In genomic region chr16:7716924-7717323, GRCh38 we compare ENCODE assay signal across 18 cellular contexts.
DNase-seq lines count a peak whose midpoint lies in the region; ATAC-seq and TF ChIP-seq lines count a peak whose summit lies in the region.
"Had no signal": no experiment of that assay in that cellular context is flagged by ENCODE, and none has a peak within 500 bp of the region (broad histone marks: within the 10 kb centered on the region; RNA-seq: fewer than 3 reads in every experiment).

No MANE protein-coding gene starts in this region.

- intact Hi-C loops in upper lobe of right lung (cut with DNase I): no loop called here

- H3K9me2 ChIP-seq in GM23338 (ENCODE audit: insufficient read depth) (no peaks in the 10 kb centered on the region), hepatocyte (replicated peaks; ENCODE audit: insufficient read depth) (no peaks in the 10 kb centered on the region)

- no peak for TF ChIP-seq CTCF in GM23338 (conservative IDR thresholded peaks at IDR 0.05; ENCODE audit: low read depth in 2 of 2)
- TF ChIP-seq CTCF in OCI-LY3 (IDR thresholded peaks at IDR 0.05; ENCODE audit: low read depth, low read length): no peak
- TF ChIP-seq CTCF in hepatocyte (IDR thresholded peaks at IDR 0.05; ENCODE audit: poor library complexity): no peak
- no peak for TF ChIP-seq CTCF in upper lobe of right lung (IDR thresholded peaks at IDR 0.05)

- H3K9me3 ChIP-seq in OCI-LY3 (ENCODE audit: insufficient read depth, low read length): no peaks in the 10 kb centered on the region
- H3K9me3 ChIP-seq in hepatocyte (ENCODE audit: low read depth): no peaks in the 10 kb centered on the region
- no peaks in the 10 kb centered on the region for H3K9me3 ChIP-seq in upper lobe of right lung
- H3K9me3 ChIP-seq: Caco-2 had no signal

- H3K79me2 ChIP-seq in GM23338 (replicated peaks; ENCODE audit: insufficient read depth) (no peaks in the 10 kb centered on the region), OCI-LY3 (ENCODE audit: low read length) (no peaks in the 10 kb centered on the region), hepatocyte (no peaks in the 10 kb centered on the region)

- H3K4me2 ChIP-seq in GM23338 (no peak overlapping the region), OCI-LY3 (ENCODE audit: low read length) (peak overlapping the region; percentile 76), hepatocyte (peak overlapping the region; percentile 39)

- H3K27ac ChIP-seq in GM23338 (ENCODE audit: low read depth) (no peak overlapping the region), OCI-LY3 (ENCODE audit: low read length) (peak overlapping the region; percentile 90), hepatocyte (peak overlapping the region; percentile 25), upper lobe of right lung (no peak overlapping the region), substantia nigra (ENCODE audit: low read depth, low read length, poor library complexity, severe bottlenecking) (no peak overlapping the region)
- H3K27ac ChIP-seq: GM23248 had no signal

- ATAC-seq in GM23338 (peak; percentile 31; the same call in 2 of the 3 replicates), upper lobe of right lung (no peak)
- ATAC-seq: CD8-positive, alpha-beta T cell; GM12878; HCT116 had no signal

- H3K36me3 Mint-ChIP-seq in GM23338 (ENCODE audit: low read depth): no peaks in the 10 kb centered on the region
- no peaks in the 10 kb centered on the region for H3K36me3 Mint-ChIP-seq in T-helper 2 cell treated with Interferon-gamma antibody and Interleukin-4, amounts not matched to agents 5 μg/mL and 100 μg/mL, for 36 hours (ENCODE audit: low read depth)
- H3K36me3 Mint-ChIP-seq: CD4-positive, CD25-positive, alpha-beta regulatory T cell; CD8-positive, alpha-beta T cell had no signal

- WGBS in hepatocyte (ENCODE audit: low lambda C conversion rate, missing lambda C conversion rate): 64% methylated on average over 5 of the region's 5 CpGs

- H3K4me1 ChIP-seq in GM23338 (ENCODE audit: insufficient read depth) (no peaks in the 10 kb centered on the region; the same call in 1 of the 2 replicates), OCI-LY3 (ENCODE audit: low read length) (peaks cover 28% of the 10 kb centered on the region), hepatocyte (ENCODE audit: insufficient read depth) (peaks cover 6% of the 10 kb centered on the region), upper lobe of right lung (no peaks in the 10 kb centered on the region)

- peaks cover 1% of the 10 kb centered on the region for H3K27me3 Mint-ChIP-seq in GM23338 (ENCODE audit: insufficient read depth, low read depth, poor library complexity)
- H3K27me3 Mint-ChIP-seq in T-helper 2 cell treated with Interferon-gamma antibody and Interleukin-4, amounts not matched to agents 5 μg/mL and 100 μg/mL, for 36 hours (ENCODE audit: low read depth): no peaks in the 10 kb centered on the region
- H3K27me3 Mint-ChIP-seq: CD4-positive, CD25-positive, alpha-beta regulatory T cell had no signal

- DNase-seq in GM23338 (ENCODE audit: low spot score) (no peak), hepatocyte (ENCODE audit: low spot score) (peak; percentile 11), putamen (ENCODE audit: low spot score) (peak; percentile 18), upper lobe of right lung (no peak), substantia nigra (lab: John Stamatoyannopoulos, UW) (no peak)
- DNase-seq in T-helper 2 cell treated with Interferon-gamma antibody and Interleukin-4, amounts not matched to agents 5 μg/mL and 100 μg/mL, for 36 hours (ENCODE audit: low spot score): no peak
- DNase-seq: C1 segment of cervical spinal cord; Caco-2; CD4-positive, CD25-positive, alpha-beta regulatory T cell; CD8-positive, alpha-beta T cell; DMS153; DND-41; GDM1; GM23248; H9 had no signal

- H3K4me1 Mint-ChIP-seq in GM23338: peaks cover 28% of the 10 kb centered on the region
- no peaks in the 10 kb centered on the region for H3K4me1 Mint-ChIP-seq in T-helper 2 cell treated with Interferon-gamma antibody and Interleukin-4, amounts not matched to agents 5 μg/mL and 100 μg/mL, for 36 hours (ENCODE audit: low read depth)
- H3K4me1 Mint-ChIP-seq: CD4-positive, CD25-positive, alpha-beta regulatory T cell had no signal

- H3K4me3 Mint-ChIP-seq in GM23338: no peak overlapping the region
- no peak overlapping the region for H3K4me3 Mint-ChIP-seq in T-helper 2 cell treated with Interferon-gamma antibody and Interleukin-4, amounts not matched to agents 5 μg/mL and 100 μg/mL, for 36 hours
- H3K4me3 Mint-ChIP-seq: CD4-positive, CD25-positive, alpha-beta regulatory T cell; CD8-positive, alpha-beta T cell; H9 had no signal

- H3K36me3 ChIP-seq in GM23338 (ENCODE audit: insufficient read depth): no peaks in the 10 kb centered on the region
- H3K36me3 ChIP-seq in OCI-LY3 (replicated peaks; ENCODE audit: low read depth, low read length): no peaks in the 10 kb centered on the region
- H3K36me3 ChIP-seq in hepatocyte (replicated peaks; ENCODE audit: insufficient read depth, low read depth): no peaks in the 10 kb centered on the region
- no peaks in the 10 kb centered on the region for H3K36me3 ChIP-seq in upper lobe of right lung

- H3K4me3 ChIP-seq in GM23338 (no peak overlapping the region), OCI-LY3 (ENCODE audit: low read length) (peak overlapping the region; percentile 70), hepatocyte (no peak overlapping the region), upper lobe of right lung (no peak overlapping the region)
- H3K4me3 ChIP-seq: GM12878, GM23248 had no signal

- no peaks in the 10 kb centered on the region for H3K27me3 ChIP-seq in GM23338 (ENCODE audit: insufficient read depth)
- H3K27me3 ChIP-seq in OCI-LY3 (ENCODE audit: low read depth, low read length): no peaks in the 10 kb centered on the region
- H3K27me3 ChIP-seq in hepatocyte: no peaks in the 10 kb centered on the region
- H3K27me3 ChIP-seq in upper lobe of right lung: no peaks in the 10 kb centered on the region

- H3K9ac ChIP-seq in OCI-LY3 (ENCODE audit: low read length): peak overlapping the region; percentile 62
- H3K9ac ChIP-seq: GM23248 had no signal

- no peaks in the 10 kb centered on the region for H4K20me1 ChIP-seq in GM23338 (replicated peaks; ENCODE audit: insufficient read depth)
- H4K20me1 ChIP-seq in OCI-LY3 (ENCODE audit: insufficient read depth, low read length): no peaks in the 10 kb centered on the region
- H4K20me1 ChIP-seq in hepatocyte (ENCODE audit: insufficient read depth, poor library complexity, severe bottlenecking): no peaks in the 10 kb centered on the region

- H2AFZ ChIP-seq in GM23338 (0 out of 2 replicates have a peak overlapping the region, but pooled peaks have one; percentile 47), OCI-LY3 (ENCODE audit: low read depth, low read length) (peak overlapping the region; percentile 31; the same call in 1 of the 2 replicates), hepatocyte (no peak overlapping the region)
- H2AFZ ChIP-seq: GM23248 had no signal

- no peaks in the 10 kb centered on the region for H3K9me3 Mint-ChIP-seq in GM23338
- H3K9me3 Mint-ChIP-seq in T-helper 2 cell treated with Interferon-gamma antibody and Interleukin-4, amounts not matched to agents 5 μg/mL and 100 μg/mL, for 36 hours: peaks cover 30% of the 10 kb centered on the region
- H3K9me3 Mint-ChIP-seq: H9 had no signal

- no peaks in the 10 kb centered on the region for H3F3A ChIP-seq in GM23338 (replicated peaks; ENCODE audit: low read depth)

- no peak overlapping the region for H3K27ac Mint-ChIP-seq in GM23338
- H3K27ac Mint-ChIP-seq in T-helper 2 cell treated with Interferon-gamma antibody and Interleukin-4, amounts not matched to agents 5 μg/mL and 100 μg/mL, for 36 hours: no peak overlapping the region
- H3K27ac Mint-ChIP-seq: CD4-positive, CD25-positive, alpha-beta regulatory T cell; CD8-positive, alpha-beta T cell had no signal

TF ChIP-seq in GM23338, 12 proteins besides CTCF, POLR2A, EP300 and RAD21 (continues in another document):
- TF ChIP-seq NANOG (IDR thresholded peaks at IDR 0.05; ENCODE audit: borderline replicate concordance) (no peak), ETS1 (IDR thresholded peaks at IDR 0.05) (no peak), JUNB (IDR thresholded peaks at IDR 0.05; ENCODE audit: unreplicated experiment) (no peak), ZNF331 (CRISPR knock-in tag; IDR thresholded peaks at IDR 0.05; ENCODE audit: low read depth) (no peak), CREB1 (CRISPR knock-in tag; IDR thresholded peaks at IDR 0.05; ENCODE audit: low read depth) (no peak), POLR2AphosphoS5 (IDR thresholded peaks at IDR 0.05; ENCODE audit: low read depth) (no peak), ZNF114 (CRISPR knock-in tag; IDR thresholded peaks at IDR 0.05) (no peak), STAT1 (IDR thresholded peaks at IDR 0.05; ENCODE audit: unreplicated experiment) (no peak), EZH2 (IDR thresholded peaks at IDR 0.05; ENCODE audit: low read depth, unreplicated experiment) (no peak)

Comparison
In these comparisons a context has a peak if more than half of its experiments do, and no peak if none do; other contexts are left out.
1. DNase-seq: peak in hepatocyte (single experiment) and putamen (single experiment); none in GM23338 (single experiment), upper lobe of right lung (single experiment), T-helper 2 cell treated with Interferon-gamma antibody and Interleukin-4, amounts not matched to agents 5 μg/mL and 100 μg/mL, for 36 hours (single experiment) and substantia nigra (0 of 49).
2. H3K27ac ChIP-seq: peak in OCI-LY3 (single experiment) and hepatocyte (single experiment); none in GM23338 (single experiment), upper lobe of right lung (single experiment) and substantia nigra (single experiment).